Comparison of ENCODE assay signal across 2 cellular contexts in genomic region chr1:225733254-225733653, GRCh38.
TF ChIP-seq lines count a peak whose summit lies in the region.

No MANE protein-coding gene starts in this region.

TF ChIP-seq in HEK293, 187 proteins besides CTCF, POLR2A, EP300 and RAD21 (continued from another document):
- TF ChIP-seq, protein P1, sequence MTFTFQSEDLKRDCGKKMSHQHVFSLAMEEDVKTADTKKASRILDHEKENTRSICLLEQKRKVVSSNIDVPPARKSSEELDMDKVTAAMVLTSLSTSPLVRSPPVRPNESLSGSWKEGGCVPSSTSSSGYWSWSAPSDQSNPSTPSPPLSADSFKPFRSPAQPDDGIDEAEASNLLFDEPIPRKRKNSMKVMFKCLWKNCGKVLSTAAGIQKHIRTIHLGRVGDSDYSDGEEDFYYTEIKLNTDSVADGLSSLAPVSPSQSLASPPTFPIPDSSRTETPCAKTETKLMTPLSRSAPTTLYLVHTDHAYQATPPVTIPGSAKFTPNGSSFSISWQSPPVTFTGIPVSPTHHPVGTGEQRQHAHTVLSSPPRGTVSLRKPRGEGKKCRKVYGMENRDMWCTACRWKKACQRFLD (tag by site-specific recombination; IDR thresholded peaks at IDR 0.05), result no peak
- TF ChIP-seq ZNF514 (tag by site-specific recombination; IDR thresholded peaks at IDR 0.05) (no peak), ZNF394 (tag by site-specific recombination; IDR thresholded peaks at IDR 0.05; ENCODE audit: borderline replicate concordance) (no peak), ZNF350 (tag by site-specific recombination; IDR thresholded peaks at IDR 0.05) (no peak), ZBTB1 (tag by site-specific recombination; IDR thresholded peaks at IDR 0.05) (no peak), FEZF1 (tag by site-specific recombination; IDR thresholded peaks at IDR 0.05) (peak; percentile 47; the same call in 1 of the 2 replicates), ZNF24 (tag by site-specific recombination; IDR thresholded peaks at IDR 0.05) (no peak), ZNF654 (tag by site-specific recombination; IDR thresholded peaks at IDR 0.05; ENCODE audit: low read depth) (no peak), SP2 (tag by site-specific recombination; IDR thresholded peaks at IDR 0.05) (no peak)
- TF ChIP-seq, protein P2, sequence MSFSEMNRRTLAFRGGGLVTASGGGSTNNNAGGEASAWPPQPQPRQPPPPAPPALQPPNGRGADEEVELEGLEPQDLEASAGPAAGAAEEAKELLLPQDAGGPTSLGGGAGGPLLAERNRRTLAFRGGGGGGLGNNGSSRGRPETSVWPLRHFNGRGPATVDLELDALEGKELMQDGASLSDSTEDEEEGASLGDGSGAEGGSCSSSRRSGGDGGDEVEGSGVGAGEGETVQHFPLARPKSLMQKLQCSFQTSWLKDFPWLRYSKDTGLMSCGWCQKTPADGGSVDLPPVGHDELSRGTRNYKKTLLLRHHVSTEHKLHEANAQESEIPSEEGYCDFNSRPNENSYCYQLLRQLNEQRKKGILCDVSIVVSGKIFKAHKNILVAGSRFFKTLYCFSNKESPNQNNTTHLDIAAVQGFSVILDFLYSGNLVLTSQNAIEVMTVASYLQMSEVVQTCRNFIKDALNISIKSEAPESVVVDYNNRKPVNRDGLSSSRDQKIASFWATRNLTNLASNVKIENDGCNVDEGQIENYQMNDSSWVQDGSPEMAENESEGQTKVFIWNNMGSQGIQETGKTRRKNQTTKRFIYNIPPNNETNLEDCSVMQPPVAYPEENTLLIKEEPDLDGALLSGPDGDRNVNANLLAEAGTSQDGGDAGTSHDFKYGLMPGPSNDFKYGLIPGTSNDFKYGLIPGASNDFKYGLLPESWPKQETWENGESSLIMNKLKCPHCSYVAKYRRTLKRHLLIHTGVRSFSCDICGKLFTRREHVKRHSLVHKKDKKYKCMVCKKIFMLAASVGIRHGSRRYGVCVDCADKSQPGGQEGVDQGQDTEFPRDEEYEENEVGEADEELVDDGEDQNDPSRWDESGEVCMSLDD (tag by site-specific recombination; IDR thresholded peaks at IDR 0.05), result no peak

TF ChIP-seq in HepG2, 621 proteins besides CTCF, POLR2A, EP300 and RAD21 (continued from another document):
- TF ChIP-seq, protein P3, sequence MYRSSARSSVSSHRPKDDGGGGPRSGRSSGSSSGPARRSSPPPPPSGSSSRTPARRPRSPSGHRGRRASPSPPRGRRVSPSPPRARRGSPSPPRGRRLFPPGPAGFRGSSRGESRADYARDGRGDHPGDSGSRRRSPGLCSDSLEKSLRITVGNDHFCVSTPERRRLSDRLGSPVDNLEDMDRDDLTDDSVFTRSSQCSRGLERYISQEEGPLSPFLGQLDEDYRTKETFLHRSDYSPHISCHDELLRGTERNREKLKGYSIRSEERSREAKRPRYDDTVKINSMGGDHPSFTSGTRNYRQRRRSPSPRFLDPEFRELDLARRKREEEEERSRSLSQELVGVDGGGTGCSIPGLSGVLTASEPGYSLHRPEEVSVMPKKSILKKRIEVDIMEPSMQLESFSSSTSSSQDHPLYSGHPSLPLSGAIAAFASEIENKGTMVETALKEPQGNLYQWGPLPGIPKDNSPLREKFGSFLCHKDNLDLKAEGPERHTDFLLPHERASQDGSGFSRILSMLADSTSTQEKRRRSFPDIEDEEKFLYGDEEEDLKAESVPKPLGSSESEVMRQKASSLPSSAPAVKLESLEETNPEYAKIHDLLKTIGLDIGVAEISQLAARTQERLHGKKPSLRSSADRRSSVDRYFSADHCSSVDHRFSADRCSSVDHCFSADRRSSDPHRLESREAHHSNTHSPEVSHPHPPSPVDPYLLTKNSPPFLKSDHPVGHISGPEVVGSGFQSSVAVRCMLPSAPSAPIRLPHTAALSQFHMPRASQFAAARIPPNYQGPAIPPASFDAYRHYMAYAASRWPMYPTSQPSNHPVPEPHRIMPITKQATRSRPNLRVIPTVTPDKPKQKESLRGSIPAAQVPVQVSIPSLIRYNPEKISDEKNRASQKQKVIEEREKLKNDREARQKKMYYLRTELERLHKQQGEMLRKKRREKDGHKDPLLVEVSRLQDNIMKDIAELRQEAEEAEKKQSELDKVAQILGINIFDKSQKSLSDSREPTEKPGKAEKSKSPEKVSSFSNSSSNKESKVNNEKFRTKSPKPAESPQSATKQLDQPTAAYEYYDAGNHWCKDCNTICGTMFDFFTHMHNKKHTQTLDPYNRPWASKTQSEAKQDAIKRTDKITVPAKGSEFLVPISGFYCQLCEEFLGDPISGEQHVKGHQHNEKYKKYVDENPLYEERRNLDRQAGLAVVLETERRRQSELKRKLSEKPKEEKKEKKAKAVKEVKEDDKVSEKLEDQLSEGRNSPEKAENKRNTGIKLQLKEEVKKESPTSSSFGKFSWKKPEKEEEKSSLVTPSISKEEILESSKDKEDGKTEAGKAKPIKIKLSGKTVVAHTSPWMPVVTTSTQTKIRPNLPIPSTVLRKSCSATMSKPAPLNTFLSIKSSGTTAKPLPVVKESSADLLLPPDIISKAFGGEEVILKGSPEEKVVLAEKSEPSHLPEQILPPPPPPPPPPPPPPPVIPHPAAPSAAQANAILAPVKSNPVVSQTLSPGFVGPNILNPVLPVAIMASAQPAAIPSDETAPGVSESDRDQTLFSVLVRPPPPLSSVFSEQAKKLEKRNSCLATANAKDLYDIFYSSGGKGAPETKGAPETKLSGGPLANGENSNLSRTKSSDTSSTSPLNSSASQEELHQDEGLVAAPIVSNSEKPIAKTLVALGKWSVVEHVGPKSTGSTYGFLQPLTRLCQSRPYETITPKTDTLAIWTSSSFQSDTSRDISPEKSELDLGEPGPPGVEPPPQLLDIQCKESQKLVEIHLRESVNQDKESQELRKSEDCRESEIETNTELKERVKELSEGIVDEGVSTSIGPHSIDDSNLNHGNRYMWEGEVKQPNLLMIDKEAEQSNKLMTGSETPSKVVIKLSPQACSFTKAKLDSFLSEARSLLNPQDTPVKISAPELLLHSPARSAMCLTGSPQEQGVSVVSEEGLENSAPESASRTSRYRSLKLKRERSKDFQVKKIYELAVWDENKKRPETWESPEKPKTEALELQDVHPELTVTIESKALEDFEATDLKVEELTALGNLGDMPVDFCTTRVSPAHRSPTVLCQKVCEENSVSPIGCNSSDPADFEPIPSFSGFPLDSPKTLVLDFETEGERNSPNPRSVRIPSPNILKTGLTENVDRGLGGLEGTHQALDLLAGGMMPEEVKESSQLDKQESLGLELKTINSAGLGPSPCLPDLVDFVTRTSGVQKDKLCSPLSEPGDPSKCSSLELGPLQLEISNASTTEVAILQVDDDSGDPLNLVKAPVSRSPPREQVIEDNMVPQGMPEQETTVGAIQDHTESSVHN (CRISPR knock-in tag; IDR thresholded peaks at IDR 0.05), result no peak
- TF ChIP-seq RXRA (CRISPR knock-in tag; IDR thresholded peaks at IDR 0.05) (peak; percentile 55; the same call in 1 of the 2 replicates), MYNN (CRISPR knock-in tag; IDR thresholded peaks at IDR 0.05; ENCODE audit: low read depth) (no peak), CBX5 (CRISPR knock-in tag; IDR thresholded peaks at IDR 0.05; ENCODE audit: borderline replicate concordance) (no peak), ARID5B (CRISPR knock-in tag; IDR thresholded peaks at IDR 0.05) (no peak), RELA (CRISPR knock-in tag; IDR thresholded peaks at IDR 0.05) (no peak), RXRB (CRISPR knock-in tag; IDR thresholded peaks at IDR 0.05; ENCODE audit: borderline replicate concordance) (peak; percentile 74), ZKSCAN1 (IDR thresholded peaks at IDR 0.05; ENCODE audit: low read length) (0 out of 2 replicates have a peak, but pooled peaks have one; percentile 39), PHF20 (CRISPR knock-in tag; IDR thresholded peaks at IDR 0.05) (no peak), ZNF567 (CRISPR knock-in tag; IDR thresholded peaks at IDR 0.05; ENCODE audit: borderline replicate concordance) (no peak)
- TF ChIP-seq, protein P4, sequence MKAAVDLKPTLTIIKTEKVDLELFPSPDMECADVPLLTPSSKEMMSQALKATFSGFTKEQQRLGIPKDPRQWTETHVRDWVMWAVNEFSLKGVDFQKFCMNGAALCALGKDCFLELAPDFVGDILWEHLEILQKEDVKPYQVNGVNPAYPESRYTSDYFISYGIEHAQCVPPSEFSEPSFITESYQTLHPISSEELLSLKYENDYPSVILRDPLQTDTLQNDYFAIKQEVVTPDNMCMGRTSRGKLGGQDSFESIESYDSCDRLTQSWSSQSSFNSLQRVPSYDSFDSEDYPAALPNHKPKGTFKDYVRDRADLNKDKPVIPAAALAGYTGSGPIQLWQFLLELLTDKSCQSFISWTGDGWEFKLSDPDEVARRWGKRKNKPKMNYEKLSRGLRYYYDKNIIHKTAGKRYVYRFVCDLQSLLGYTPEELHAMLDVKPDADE (CRISPR knock-in tag; IDR thresholded peaks at IDR 0.05), result no peak
- TF ChIP-seq, protein P5, sequence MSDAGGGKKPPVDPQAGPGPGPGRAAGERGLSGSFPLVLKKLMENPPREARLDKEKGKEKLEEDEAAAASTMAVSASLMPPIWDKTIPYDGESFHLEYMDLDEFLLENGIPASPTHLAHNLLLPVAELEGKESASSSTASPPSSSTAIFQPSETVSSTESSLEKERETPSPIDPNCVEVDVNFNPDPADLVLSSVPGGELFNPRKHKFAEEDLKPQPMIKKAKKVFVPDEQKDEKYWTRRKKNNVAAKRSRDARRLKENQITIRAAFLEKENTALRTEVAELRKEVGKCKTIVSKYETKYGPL (CRISPR knock-in tag; IDR thresholded peaks at IDR 0.05), result no peak
